Comparison of ENCODE assay signal across 17 cellular contexts in genomic region chr10:125034671-125035070, GRCh38.
DNase-seq lines count a peak whose midpoint lies in the region; ATAC-seq, FAIRE-seq and TF ChIP-seq lines count a peak whose summit lies in the region.
"Had no signal": no experiment of that assay in that cellular context is flagged by ENCODE, and none has a peak within 500 bp of the region (broad histone marks: within the 10 kb centered on the region; RNA-seq: fewer than 3 reads in every experiment).

No MANE protein-coding gene starts in this region.

- H3K9me3 ChIP-seq in mammary epithelial cell (replicated peaks; ENCODE audit: insufficient read depth, low read length) = no peaks in the 10 kb centered on the region
- H3K9me3 ChIP-seq in keratinocyte (ENCODE audit: control insufficient read depth, low read depth, low read length) = no peaks in the 10 kb centered on the region
- H3K9me3 ChIP-seq: body of pancreas, heart right ventricle, tibial nerve had no signal

- CTCF ChIA-PET in mammary epithelial cell (lab: Charles Lee; ENCODE audit: low non-redundant PET) = no interaction called here
- CTCF ChIA-PET in MCF 10A (lab: Yijun Ruan, JAX) = interaction anchor here (0.6 to 6.1 kb wide), 4 partner anchors 13 to 1726 kb away, joined by 3 to 40 read pairs (median 4); no protein-coding TSS in a partner anchor

- H4K20me1 ChIP-seq in mammary epithelial cell (ENCODE audit: insufficient read depth, low read length) = no peaks in the 10 kb centered on the region
- H4K20me1 ChIP-seq in keratinocyte (ENCODE audit: control insufficient read depth, extremely low read depth, insufficient read depth, low read length) = peaks cover 14% of the 10 kb centered on the region

- no peak for ATAC-seq in HG02759 (IDR thresholded peaks at IDR 0.05; ENCODE audit: unreplicated experiment)
- ATAC-seq: body of pancreas; effector memory CD8-positive, alpha-beta T cell had no signal

- H3K27ac ChIP-seq in mammary epithelial cell (ENCODE audit: insufficient read depth, low read depth, low read length) = peak overlapping the region; percentile 44
- H3K27ac ChIP-seq in keratinocyte (ENCODE audit: control insufficient read depth, insufficient read depth, low read length) = peak overlapping the region; percentile 62
- H3K27ac ChIP-seq: VCaP had no signal

- H3K4me3 Mint-ChIP-seq in MCF 10A (ENCODE audit: unreplicated experiment) = no peak overlapping the region
- H3K4me3 Mint-ChIP-seq: effector memory CD8-positive, alpha-beta T cell had no signal

- peaks cover 88% of the 10 kb centered on the region for H3K79me2 ChIP-seq in mammary epithelial cell (ENCODE audit: insufficient read depth, low read length)
- H3K79me2 ChIP-seq in keratinocyte (ENCODE audit: control insufficient read depth, insufficient read depth, low read length) = peaks cover 80% of the 10 kb centered on the region

- H3K4me2 ChIP-seq in mammary epithelial cell (ENCODE audit: insufficient read depth, low read depth, low read length) (no peak overlapping the region), keratinocyte (ENCODE audit: control insufficient read depth, extremely low read depth, insufficient read depth, low read depth, low read length) (peak overlapping the region; percentile 27)

- dilution Hi-C loops in mammary epithelial cell (cut with HindIII; ENCODE audit: low sequenced_read_pairs) = loop anchor here (5.0 kb wide), 1 partner anchor 43 kb away; no protein-coding TSS in a partner anchor
- dilution Hi-C loops in keratinocyte (cut with MboI; ENCODE audit: extremely low pct_ligation_motif_present, low sequenced_read_pairs) = no loop called here

- H3K4me1 ChIP-seq in mammary epithelial cell (ENCODE audit: insufficient read depth, low read length) = peaks cover 47% of the 10 kb centered on the region
- H3K4me1 ChIP-seq in keratinocyte (ENCODE audit: control insufficient read depth, extremely low read depth, insufficient read depth, low read length) = peaks cover 47% of the 10 kb centered on the region

- H3K27me3 ChIP-seq in mammary epithelial cell (ENCODE audit: insufficient read depth, low read length) = no peaks in the 10 kb centered on the region
- no peaks in the 10 kb centered on the region for H3K27me3 ChIP-seq in keratinocyte (ENCODE audit: control insufficient read depth, extremely low read depth, insufficient read depth, low read length)
- H3K27me3 ChIP-seq: body of pancreas, heart right ventricle, tibial nerve had no signal

- no peak overlapping the region for H3K4me3 ChIP-seq in mammary epithelial cell (replicated peaks in 1 of 3; ENCODE audit: insufficient read depth in 1 of 3, low read depth in 2 of 3, low read length in 3 of 3)
- H3K4me3 ChIP-seq in keratinocyte (ENCODE audit: control insufficient read depth in 2 of 3, extremely low read depth in 1 of 3, insufficient read depth in 2 of 3, low read depth in 1 of 3, low read length in 3 of 3) = no peak overlapping the region
- H3K4me3 ChIP-seq: body of pancreas, heart right ventricle, tibial nerve had no signal

- no peaks in the 10 kb centered on the region for H3K9me1 ChIP-seq in keratinocyte (ENCODE audit: control insufficient read depth, extremely low read depth, insufficient read depth, low read length)

- BruUV-seq in mammary epithelial cell (replicated peaks; lab: Mats Ljungman, UMichigan) (no TSS peak), MCF 10A (replicated peaks; lab: Mats Ljungman, UMichigan) (no TSS peak)

- TF ChIP-seq CTCF in mammary epithelial cell (conservative IDR thresholded peaks at IDR 0.05 in 1 of 2, IDR thresholded peaks at IDR 0.05 in 1 of 2; ENCODE audit: extremely low read depth in 1 of 2, insufficient read depth in 1 of 2, low read depth in 1 of 2, low read length in 2 of 2) (no peak), MCF 10A (IDR thresholded peaks at IDR 0.05; ENCODE audit: unreplicated experiment) (no peak), keratinocyte (optimal IDR thresholded peaks at IDR 0.05 in 1 of 3, IDR thresholded peaks at IDR 0.05 in 1 of 3, conservative IDR thresholded peaks at IDR 0.05 in 1 of 3; ENCODE audit: extremely low read depth in 1 of 3, insufficient read depth in 2 of 3, low read length in 3 of 3) (no peak)

- no peak for TF ChIP-seq POLR2A in GM12891 (IDR thresholded peaks at IDR 0.05; ENCODE audit: low read depth, low read length)

- H3K27ac Mint-ChIP-seq in MCF 10A (ENCODE audit: low read depth, unreplicated experiment) = no peak overlapping the region
- H3K27ac Mint-ChIP-seq: effector memory CD8-positive, alpha-beta T cell had no signal

- H2AFZ ChIP-seq in mammary epithelial cell (ENCODE audit: low read depth, low read length) (no peak overlapping the region), keratinocyte (ENCODE audit: control insufficient read depth, low read length) (no peak overlapping the region)

- H3K36me3 ChIP-seq in mammary epithelial cell (ENCODE audit: insufficient read depth, low read length) = peaks cover 3% of the 10 kb centered on the region
- peaks cover 17 to 32% of the 10 kb centered on the region in 2 experiments for H3K36me3 ChIP-seq in keratinocyte (ENCODE audit: control insufficient read depth in 2 of 2, extremely low read depth in 1 of 2, insufficient read depth in 2 of 2, low read length in 2 of 2)

- 97% methylated on average over 4 of the region's 4 CpGs for WGBS in mammary epithelial cell (ENCODE audit: low coverage, missing lambda C conversion rate)

- no peaks in the 10 kb centered on the region for H3K9me3 Mint-ChIP-seq in MCF 10A (ENCODE audit: unreplicated experiment)
- H3K9me3 Mint-ChIP-seq: effector memory CD8-positive, alpha-beta T cell had no signal

- no peaks in the 10 kb centered on the region for H3K27me3 Mint-ChIP-seq in MCF 10A (ENCODE audit: insufficient read depth, unreplicated experiment)

- H3K36me3 Mint-ChIP-seq in MCF 10A (ENCODE audit: insufficient read depth, unreplicated experiment) = peaks cover 47% of the 10 kb centered on the region

- POLR2A ChIA-PET in MCF 10A (lab: Yijun Ruan, JAX) = no interaction called here

- in situ Hi-C loops in mammary epithelial cell (cut with MboI; ENCODE audit: low sequenced_read_pairs in 2 of 2) = no loop called here

- DNase-seq in mammary epithelial cell = no peak
- DNase-seq in MCF 10A (ENCODE audit: unreplicated experiment) = no peak
- peak; percentile 51 for DNase-seq in astrocyte of the hippocampus (ENCODE audit: low read depth, low spot score)
- DNase-seq in keratinocyte (ENCODE audit: low read depth, low spot score) = no peak
- DNase-seq in GM12891 (ENCODE audit: insufficient read length, low spot score) = no peak
- DNase-seq in cortex of kidney (lab: John Stamatoyannopoulos, UW) = no peak
- DNase-seq in mucosa of gallbladder (ENCODE audit: low spot score) = no peak
- DNase-seq: body of pancreas; DMS 273 treated with DMSO at 0.1 percent for 48 hours; effector memory CD8-positive, alpha-beta T cell; heart right ventricle; NCI-H1105; NCI-H2171 treated with DMSO at 0.1 percent for 48 hours; stimulated activated CD4-positive, alpha-beta T cell treated with anti-CD3 and anti-CD28 coated beads, Interleukin-1b, Interleukin-23, amount 100 ng/mL, for 48 hours had no signal

- H3K9ac ChIP-seq in mammary epithelial cell (ENCODE audit: insufficient read depth, low read length) (peak overlapping the region; percentile 8), keratinocyte (ENCODE audit: control insufficient read depth, extremely low read depth, insufficient read depth, low read length) (peak overlapping the region; percentile 10)

- intact Hi-C loops in mammary epithelial cell (cut with micrococcal nuclease) = no loop called here
- intact Hi-C loops in MCF 10A (cut with micrococcal nuclease) = no loop called here

- FAIRE-seq in keratinocyte (lab: Jason Lieb, UNC) (no peak), GM12891 (lab: Jason Lieb, UNC) (no peak)

- H3K4me1 Mint-ChIP-seq in MCF 10A (ENCODE audit: insufficient read depth, unreplicated experiment) = peaks cover 41% of the 10 kb centered on the region

TF ChIP-seq in GM12891, 5 proteins besides CTCF, POLR2A, EP300 and RAD21:
- TF ChIP-seq SPI1 (IDR thresholded peaks at IDR 0.05; ENCODE audit: low read depth, low read length) (no peak), POU2F2 (IDR thresholded peaks at IDR 0.05; ENCODE audit: low read depth, low read length) (no peak)
